In genomic region chr20:46544576-46544975, GRCh38 we compare ENCODE assay signal across 15 cellular contexts. TPM values are rescaled to one million over a fixed set of nuclear protein-coding genes. Genes with fewer than 3 reads are reported as not detected.
DNase-seq lines count a peak whose midpoint lies in the region; ATAC-seq and TF ChIP-seq lines count a peak whose summit lies in the region.
"Had no signal": no experiment of that assay in that cellular context is flagged by ENCODE, and none has a peak within 500 bp of the region (broad histone marks: within the 10 kb centered on the region; RNA-seq: fewer than 3 reads in every experiment).

No MANE protein-coding gene starts in this region.

- no peaks in the 10 kb centered on the region for H4K20me1 ChIP-seq in OCI-LY7 (ENCODE audit: insufficient read depth, low read length)

- intact Hi-C loops in OCI-LY7 (cut with micrococcal nuclease; ENCODE audit: unreplicated experiment) = no loop called here
- intact Hi-C loops in CD4-positive, alpha-beta memory T cell (cut with micrococcal nuclease) = no loop called here
- intact Hi-C loops in uterus (cut with DNase I; ENCODE audit: low total_unique reads) = no loop called here

- no peaks in the 10 kb centered on the region for H3K79me2 ChIP-seq in OCI-LY7 (ENCODE audit: insufficient read depth, low read depth, low read length)

- TF ChIP-seq CTCF in AG09309 (IDR thresholded peaks at IDR 0.05; ENCODE audit: control insufficient read depth, insufficient read depth, low read depth, low read length, missing control alignments) = peak; percentile 4
- peak; percentile 9; the same call in 1 of the 3 replicates for TF ChIP-seq CTCF in GM12872 (IDR thresholded peaks at IDR 0.05; ENCODE audit: insufficient read depth, low read depth, low read length)
- TF ChIP-seq CTCF in OCI-LY7 (conservative IDR thresholded peaks at IDR 0.05; ENCODE audit: low read length) = 0 out of 2 replicates have a peak, but pooled peaks have one; percentile 24
- peak; percentile 12 for TF ChIP-seq CTCF in fibroblast of mammary gland (conservative IDR thresholded peaks at IDR 0.05; ENCODE audit: control insufficient read depth, insufficient read depth, low read depth, low read length)
- no peak for TF ChIP-seq CTCF in uterus (IDR thresholded peaks at IDR 0.05)

- H3K4me1 ChIP-seq in OCI-LY7 (ENCODE audit: insufficient read depth, low read length, poor library complexity, severe bottlenecking) (no peaks in the 10 kb centered on the region), uterus (no peaks in the 10 kb centered on the region)
- H3K4me1 ChIP-seq in CD4-positive, alpha-beta memory T cell (ENCODE audit: insufficient read depth, low read length) = peaks cover 20% of the 10 kb centered on the region
- H3K4me1 ChIP-seq: sigmoid colon had no signal

- POLR2A ChIA-PET in OCI-LY7 (lab: Charles Lee) = no interaction called here
- POLR2A ChIA-PET in CD4-positive, alpha-beta memory T cell (lab: Charles Lee; ENCODE audit: partially characterized antibody) = no interaction called here

- H3K4me3 Mint-ChIP-seq in CD4-positive, alpha-beta memory T cell = no peak overlapping the region
- H3K4me3 Mint-ChIP-seq: nephron had no signal

- H3K4me1 Mint-ChIP-seq in CD4-positive, alpha-beta memory T cell = peaks cover 4 to 7% (median 6%) of the 10 kb centered on the region in 4 donors
- H3K4me1 Mint-ChIP-seq: nephron had no signal

- H3K27ac ChIP-seq in OCI-LY7 (ENCODE audit: low read depth, low read length, poor library complexity, severe bottlenecking) = no peak overlapping the region
- no peak overlapping the region for H3K27ac ChIP-seq in CD4-positive, alpha-beta memory T cell (ENCODE audit: low read depth, low read length)
- H3K27ac ChIP-seq in uterus = no peak overlapping the region
- H3K27ac ChIP-seq: sigmoid colon had no signal

- TF ChIP-seq POLR2A in uterus (IDR thresholded peaks at IDR 0.05) = no peak

- CTCF ChIA-PET in OCI-LY7 (lab: Charles Lee; ENCODE audit: unreplicated experiment) = no interaction called here
- CTCF ChIA-PET in CD4-positive, alpha-beta memory T cell (lab: Charles Lee; ENCODE audit: partially characterized antibody) = no interaction called here

- no TSS peak for BruUV-seq in OCI-LY7 (replicated peaks; lab: Mats Ljungman, UMichigan)

- no peak for DNase-seq in AG09309 (ENCODE audit: low read depth)
- no peak for DNase-seq in OCI-LY7 (ENCODE audit: low spot score)
- DNase-seq in fibroblast of mammary gland (ENCODE audit: low read depth) = peak; percentile 23
- DNase-seq in T-helper 9 cell = no peak
- DNase-seq in CD4-positive, alpha-beta memory T cell = no peak
- DNase-seq in uterus = no peak
- DNase-seq: caudate nucleus, left colon, NCI-H510A treated with DMSO at 0.1 percent for 48 hours, Right ventricle myocardium superior, sigmoid colon had no signal

- H2AFZ ChIP-seq in OCI-LY7 (ENCODE audit: low read length) = no peak overlapping the region

- H3K36me3 Mint-ChIP-seq in CD4-positive, alpha-beta memory T cell = no peaks in the 10 kb centered on the region

- no peak for ATAC-seq in HG02678 (IDR thresholded peaks at IDR 0.05; ENCODE audit: unreplicated experiment)
- ATAC-seq: left colon had no signal

- no peak overlapping the region for H3K27ac Mint-ChIP-seq in CD4-positive, alpha-beta memory T cell
- H3K27ac Mint-ChIP-seq: nephron had no signal

- H3K4me2 ChIP-seq in OCI-LY7 (ENCODE audit: low read length) = no peak overlapping the region

- H3K27me3 Mint-ChIP-seq in CD4-positive, alpha-beta memory T cell = peaks cover 0 to 3% of the 10 kb centered on the region in 2 donors

- no peaks in the 10 kb centered on the region for H3K27me3 ChIP-seq in CD4-positive, alpha-beta memory T cell (ENCODE audit: insufficient read depth, low read length)
- H3K27me3 ChIP-seq in uterus = no peaks in the 10 kb centered on the region

- H3K9me3 Mint-ChIP-seq in CD4-positive, alpha-beta memory T cell = no peaks in the 10 kb centered on the region
- H3K9me3 Mint-ChIP-seq: nephron had no signal

- H3K36me3 ChIP-seq in OCI-LY7 (ENCODE audit: insufficient read depth, low read length) (no peaks in the 10 kb centered on the region), uterus (no peaks in the 10 kb centered on the region)
- H3K36me3 ChIP-seq in CD4-positive, alpha-beta memory T cell (ENCODE audit: insufficient read depth, low read length) = no peaks in the 10 kb centered on the region
- H3K36me3 ChIP-seq: sigmoid colon had no signal

- no peaks in the 10 kb centered on the region for H3K9me2 ChIP-seq in OCI-LY7 (ENCODE audit: insufficient read depth, low read length)

- H3K4me3 ChIP-seq in AG09309 (ENCODE audit: control insufficient read depth, low read depth, low read length) = no peak overlapping the region
- no peak overlapping the region for H3K4me3 ChIP-seq in OCI-LY7 (ENCODE audit: low read depth, low read length, poor library complexity, severe bottlenecking)
- H3K4me3 ChIP-seq in fibroblast of mammary gland (ENCODE audit: control insufficient read depth, low read depth, low read length) = no peak overlapping the region
- no peak overlapping the region for H3K4me3 ChIP-seq in CD4-positive, alpha-beta memory T cell (ENCODE audit: low read length in 2 of 2)
- H3K4me3 ChIP-seq in uterus = no peak overlapping the region
- H3K4me3 ChIP-seq: sigmoid colon had no signal

- H3K9me3 ChIP-seq in OCI-LY7 (ENCODE audit: low read length) = no peaks in the 10 kb centered on the region
- no peaks in the 10 kb centered on the region for H3K9me3 ChIP-seq in CD4-positive, alpha-beta memory T cell (ENCODE audit: control insufficient read depth in 1 of 2, low read length in 2 of 2)
- no peaks in the 10 kb centered on the region for H3K9me3 ChIP-seq in uterus
- H3K9me3 ChIP-seq: sigmoid colon had no signal

RNA-seq across cellular contexts. Expression of gene OCSTAMP, which starts 5.9 kb away (rescaled TPM):
- not detected in 2 replicates for total RNA-seq in OCI-LY7 (2014; rRNA removed; shearing (Covaris generic))
- not detected in 2 replicates for total RNA-seq in OCI-LY7 (2022)
- total RNA-seq in CD4-positive, alpha-beta memory T cell = not detected
- polyA plus RNA-seq in CD4-positive, alpha-beta memory T cell = not detected
- total RNA-seq in uterus = not detected
- total RNA-seq: left colon, Right ventricle myocardium superior, sigmoid colon, urinary bladder had no signal
- polyA plus RNA-seq: sigmoid colon, urinary bladder had no signal

RNA-seq across cellular contexts. Expression of gene ZNF334, which starts 31.2 kb away (rescaled TPM):
- not detected in 2 replicates for total RNA-seq in OCI-LY7 (2014; rRNA removed; shearing (Covaris generic))
- not detected in 2 replicates for total RNA-seq in OCI-LY7 (2022)
- under 1 TPM in 1 of 2 experiments, not detected in 1; 0.14 TPM for total RNA-seq in CD4-positive, alpha-beta memory T cell
- not detected for polyA plus RNA-seq in CD4-positive, alpha-beta memory T cell
- total RNA-seq in uterus = 10 to 100 TPM in 1 of 4 donors, 1 to 10 TPM in 3; 1.3 to 19.6 (median 5.8) TPM

Comparison
In these comparisons a context has a peak if more than half of its experiments do, and no peak if none do; other contexts are left out.
1. CTCF ChIP-seq: peak in AG09309 (single experiment), GM12872 (single experiment), OCI-LY7 (single experiment) and fibroblast of mammary gland (single experiment); none in uterus (0 of 4).